29 cellular contexts compared by ENCODE assay signal in the genomic region with DNA sequence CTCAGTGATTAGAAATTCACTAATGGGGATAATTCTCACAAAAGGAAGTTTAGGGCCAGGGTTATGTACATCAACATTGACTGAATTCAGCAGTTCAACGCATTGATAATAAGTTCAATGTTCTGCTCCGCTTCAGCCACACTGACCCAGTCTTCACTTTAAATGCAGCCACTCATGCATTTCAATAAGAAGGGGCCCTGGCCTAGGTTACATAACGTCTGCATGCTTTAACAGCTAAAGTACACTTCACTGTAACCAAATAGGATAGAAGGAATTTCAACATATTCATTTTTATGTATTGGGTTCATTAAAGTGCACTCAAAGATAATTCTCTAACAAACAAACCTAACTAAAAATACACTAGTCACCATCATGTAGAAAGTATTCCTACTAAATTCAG. TPM values are rescaled to one million over a fixed set of nuclear protein-coding genes. Genes with fewer than 3 reads are reported as not detected.
"Had no signal": no experiment of that assay in that cellular context is flagged by ENCODE, and none has a peak within 500 bp of the region (broad histone marks: within the 10 kb centered on the region; RNA-seq: fewer than 3 reads in every experiment).

No MANE protein-coding gene starts in this region.

- H3K4me1 ChIP-seq: ascending aorta, breast epithelium, colonic mucosa, esophagus squamous epithelium, gastroesophageal sphincter had no signal

- H3K27me3 ChIP-seq: ascending aorta, cardiac muscle cell, esophagus squamous epithelium, gastroesophageal sphincter had no signal

- H3K4me3 ChIP-seq: ascending aorta, breast epithelium, cardiac muscle cell, colonic mucosa, esophagus squamous epithelium, gastroesophageal sphincter had no signal

- H3K27ac ChIP-seq: ascending aorta, breast epithelium, cardiac muscle cell, colonic mucosa, epithelial cell of prostate, esophagus squamous epithelium, gastroesophageal sphincter had no signal

- ATAC-seq: activated CD4-positive, alpha-beta T cell treated with anti-CD3 and anti-CD28 coated beads for 36 hours; activated CD8-positive, alpha-beta memory T cell treated with anti-CD3 and anti-CD28 coated beads, Interleukin-2, amount 10 ng/mL, durations not matched to agents 7 days and 5 days; activated CD8-positive, alpha-beta T cell treated with anti-CD3 and anti-CD28 coated beads, Interleukin-2, amount 10 ng/mL, durations not matched to agents 7 days and 5 days; activated naive CD4-positive, alpha-beta T cell treated with anti-CD3 and anti-CD28 coated beads, Interleukin-2, amount 50 U/mL, for 72 hours; gastroesophageal sphincter had no signal

- DNase-seq: activated CD4-positive, alpha-beta memory T cell treated with anti-CD3 and anti-CD28 coated beads for 36 hours; activated CD4-positive, alpha-beta T cell treated with anti-CD3 and anti-CD28 coated beads for 36 hours; activated CD4-positive, alpha-beta T cell treated with anti-CD3 and anti-CD28 coated beads, Interleukin-2, amount 10 ng/mL, durations not matched to agents 24 days and 14 days; activated CD4-positive, CD25-positive, alpha-beta regulatory T cell; activated CD4-positive, CD25-positive, alpha-beta regulatory T cell treated with anti-CD3 and anti-CD28 coated beads, Interleukin-2, amount 50 U/mL, for 72 hours; activated CD8-positive, alpha-beta memory T cell treated with anti-CD3 and anti-CD28 coated beads, Interleukin-2, amount 10 ng/mL, durations not matched to agents 7 days and 5 days; activated CD8-positive, alpha-beta memory T cell treated with anti-CD3 and anti-CD28 coated beads, Interleukin-2, amount 50 U/mL, for 4 hours; activated CD8-positive, alpha-beta T cell treated with anti-CD3 and anti-CD28 coated beads, Interleukin-2, amount 10 ng/mL, durations not matched to agents 7 days and 5 days; activated effector memory CD4-positive, alpha-beta T cell treated with anti-CD3 and anti-CD28 coated beads, Interleukin-2, amount 50 U/mL, for 16 hours; activated naive CD4-positive, alpha-beta T cell treated with anti-CD3 and anti-CD28 coated beads for 36 hours; activated naive CD8-positive, alpha-beta T cell treated with anti-CD3 and anti-CD28 coated beads, Interleukin-2, amount 10 ng/mL, durations not matched to agents 7 days and 5 days; activated T-cell treated with anti-CD3 and anti-CD28 coated beads, Interleukin-2, amount 50 U/mL, for 1 hour; activated T-cell treated with anti-CD3 and anti-CD28 coated beads, Interleukin-2, amount 50 U/mL, for 48 hours; central memory CD4-positive, alpha-beta T cell; cerebellar nuclear complex; colonic mucosa; effector CD8-positive, alpha-beta T cell; esophagus squamous epithelium; foreskin melanocyte; T-helper 2 cell had no signal

- H3K36me3 ChIP-seq: ascending aorta, breast epithelium, cardiac muscle cell, colonic mucosa, esophagus squamous epithelium, gastroesophageal sphincter had no signal

- H3K9me3 ChIP-seq: ascending aorta, colonic mucosa, gastroesophageal sphincter had no signal

RNA-seq across cellular contexts. Expression of gene TSPAN7, which starts 12.8 kb away (rescaled TPM):
- total RNA-seq: activated CD4-positive, alpha-beta T cell treated with anti-CD3 and anti-CD28 coated beads, Interleukin-2, amount 10 ng/mL, durations not matched to agents 24 days and 14 days; activated CD8-positive, alpha-beta memory T cell treated with anti-CD3 and anti-CD28 coated beads, Interleukin-2, amount 10 ng/mL, durations not matched to agents 7 days and 5 days; activated CD8-positive, alpha-beta T cell treated with anti-CD3 and anti-CD28 coated beads, Interleukin-2, amount 10 ng/mL, durations not matched to agents 7 days and 5 days; activated naive CD8-positive, alpha-beta T cell treated with anti-CD3 and anti-CD28 coated beads, Interleukin-2, amount 10 ng/mL, durations not matched to agents 7 days and 5 days; activated T-helper 2 cell treated with anti-CD3 and anti-CD28 coated beads, Interferon-gamma antibody, Interleukin-2, Interleukin-4, amounts not matched to agents 10 μg/mL and 5 μg/mL and 100 μg/mL, durations not matched to agents 14 hours and 24 hours and 36 hours; fibroblast of lung; fibroblast of villous mesenchyme had no signal
